Comparison of ENCODE assay signal across 17 cellular contexts in the genomic region with DNA sequence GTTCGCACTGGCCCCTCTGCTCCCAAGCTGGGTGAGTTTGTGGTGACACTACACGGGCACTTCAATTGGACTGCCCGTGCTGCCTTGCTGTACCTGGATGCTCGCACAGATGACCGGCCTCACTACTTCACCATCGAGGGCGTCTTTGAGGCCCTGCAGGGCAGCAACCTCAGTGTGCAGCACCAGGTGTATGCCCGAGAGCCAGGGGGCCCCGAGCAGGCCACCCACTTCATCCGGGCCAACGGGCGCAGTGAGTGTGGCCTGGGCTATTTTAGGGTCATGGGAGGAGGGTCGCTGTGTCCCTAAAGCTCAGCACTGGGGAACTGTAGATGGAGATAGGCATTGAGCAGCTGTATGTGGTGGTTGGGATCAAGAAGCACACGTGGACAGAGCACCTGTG. TPM values are rescaled to one million over a fixed set of nuclear protein-coding genes. Genes with fewer than 3 reads are reported as not detected.
DNase-seq lines count a peak whose midpoint lies in the region; ATAC-seq and TF ChIP-seq lines count a peak whose summit lies in the region.
"Had no signal": no experiment of that assay in that cellular context is flagged by ENCODE, and none has a peak within 500 bp of the region (broad histone marks: within the 10 kb centered on the region; RNA-seq: fewer than 3 reads in every experiment).

No MANE protein-coding gene starts in this region.

- POLR2A ChIA-PET in BJ (lab: Charles Lee): no interaction called here

- TF ChIP-seq CTCF in BJ (IDR thresholded peaks at IDR 0.05; ENCODE audit: insufficient read depth, low read depth, low read length): no peak
- no peak for TF ChIP-seq CTCF in glutamatergic neuron (IDR thresholded peaks at IDR 0.05; ENCODE audit: partially characterized antibody, unreplicated experiment)
- no peak for TF ChIP-seq CTCF in foreskin keratinocyte (conservative IDR thresholded peaks at IDR 0.05)

- H3K4me1 ChIP-seq in skeletal muscle satellite cell (ENCODE audit: control insufficient read depth, insufficient read depth, low read length): peaks cover 47% of the 10 kb centered on the region
- peaks cover 6% of the 10 kb centered on the region; the same call in 1 of the 2 replicates for H3K4me1 ChIP-seq in SJCRH30
- H3K4me1 ChIP-seq in foreskin keratinocyte: peaks cover 17% of the 10 kb centered on the region

- H3K9ac ChIP-seq in skeletal muscle satellite cell (ENCODE audit: low read depth, low read length): peak overlapping the region; percentile 20

- peak overlapping the region; percentile 97 for H3K4me2 ChIP-seq in skeletal muscle satellite cell (ENCODE audit: low read length)

- no peak for ATAC-seq in activated T-helper 17 cell treated with anti-CD3 and anti-CD28 coated beads, Interleukin-2, amount 50 U/mL, for 72 hours (replicated peaks)
- ATAC-seq in foreskin keratinocyte (no peak), GM21529 (IDR thresholded peaks at IDR 0.05; ENCODE audit: unreplicated experiment) (no peak)

- DNase-seq in BJ (ENCODE audit: low read depth): no peak
- no peak for DNase-seq in glutamatergic neuron
- no peak for DNase-seq in LoVo (ENCODE audit: low spot score)
- no peak for DNase-seq in SJCRH30
- no peak for DNase-seq in foreskin keratinocyte
- DNase-seq: activated gamma-delta T cell treated with Interleukin-2 at 50 U/mL for 16 hours; DMS53; NCI-H1092 treated with DMSO at 0.1 percent for 48 hours; NK-92 treated with Interleukin-12 subunit alpha and Interleukin-12 subunit beta, amount 100 ng/mL, for 24 hours; stimulated activated naive CD4-positive, alpha-beta T cell had no signal

- peaks cover 18% of the 10 kb centered on the region for H3K36me3 Mint-ChIP-seq in activated T-helper 17 cell treated with anti-CD3 and anti-CD28 coated beads, Interleukin-2, amount 50 U/mL, for 72 hours (ENCODE audit: low read depth)
- H3K36me3 Mint-ChIP-seq in glutamatergic neuron (ENCODE audit: unreplicated experiment): peaks cover 9% of the 10 kb centered on the region
- H3K36me3 Mint-ChIP-seq: brain had no signal

- CTCF ChIA-PET in BJ (lab: Yijun Ruan, JAX): interaction anchor here (0.6 to 2.8 kb wide), 8 partner anchors 20 to 397 kb away, joined by 3 to 20 read pairs (median 4); partner anchors contain the start of genes HINT2 and SPAG8

- H3K9me3 ChIP-seq in skeletal muscle satellite cell (replicated peaks; ENCODE audit: low read length): no peaks in the 10 kb centered on the region
- H3K9me3 ChIP-seq in SJCRH30 (replicated peaks): no peaks in the 10 kb centered on the region
- H3K9me3 ChIP-seq: SJSA1 had no signal

- no peaks in the 10 kb centered on the region for H3K27me3 ChIP-seq in BJ (ENCODE audit: control insufficient read depth, insufficient read depth, low read length)
- peaks cover 3% of the 10 kb centered on the region for H3K27me3 ChIP-seq in skeletal muscle satellite cell (ENCODE audit: control insufficient read depth, insufficient read depth, low read length)
- H3K27me3 ChIP-seq in SJCRH30: no peaks in the 10 kb centered on the region
- no peaks in the 10 kb centered on the region for H3K27me3 ChIP-seq in foreskin keratinocyte
- H3K27me3 ChIP-seq: SJSA1 had no signal

- H3K36me3 ChIP-seq in BJ (ENCODE audit: control insufficient read depth, insufficient read depth, low read length): no peaks in the 10 kb centered on the region; the same call in 1 of the 2 replicates
- no peaks in the 10 kb centered on the region for H3K36me3 ChIP-seq in skeletal muscle satellite cell (ENCODE audit: insufficient read depth, low read length)
- H3K36me3 ChIP-seq in SJCRH30: no peaks in the 10 kb centered on the region
- H3K36me3 ChIP-seq: SJSA1 had no signal

- H3K4me1 Mint-ChIP-seq in activated T-helper 17 cell treated with anti-CD3 and anti-CD28 coated beads, Interleukin-2, amount 50 U/mL, for 72 hours: peaks cover 13% of the 10 kb centered on the region
- H3K4me1 Mint-ChIP-seq in glutamatergic neuron (ENCODE audit: low read depth, unreplicated experiment): peaks cover 43% of the 10 kb centered on the region

- no peaks in the 10 kb centered on the region for H3K27me3 Mint-ChIP-seq in activated T-helper 17 cell treated with anti-CD3 and anti-CD28 coated beads, Interleukin-2, amount 50 U/mL, for 72 hours
- H3K27me3 Mint-ChIP-seq in glutamatergic neuron (ENCODE audit: unreplicated experiment): peaks cover 29% of the 10 kb centered on the region
- H3K27me3 Mint-ChIP-seq: brain had no signal

- H3K27ac ChIP-seq in SJCRH30: no peak overlapping the region
- no peak overlapping the region for H3K27ac ChIP-seq in foreskin keratinocyte
- H3K27ac ChIP-seq: SJSA1 had no signal

- H3K9me3 Mint-ChIP-seq in activated T-helper 17 cell treated with anti-CD3 and anti-CD28 coated beads, Interleukin-2, amount 50 U/mL, for 72 hours: no peaks in the 10 kb centered on the region
- H3K9me3 Mint-ChIP-seq in glutamatergic neuron (ENCODE audit: unreplicated experiment): peaks cover 31% of the 10 kb centered on the region
- H3K9me3 Mint-ChIP-seq: brain had no signal

- H3K27ac Mint-ChIP-seq in activated T-helper 17 cell treated with anti-CD3 and anti-CD28 coated beads, Interleukin-2, amount 50 U/mL, for 72 hours: peak overlapping the region; percentile 15
- peak overlapping the region; percentile 97 for H3K27ac Mint-ChIP-seq in glutamatergic neuron (ENCODE audit: unreplicated experiment)

- no peak overlapping the region for H3K4me3 Mint-ChIP-seq in activated T-helper 17 cell treated with anti-CD3 and anti-CD28 coated beads, Interleukin-2, amount 50 U/mL, for 72 hours
- peak overlapping the region; percentile 92 for H3K4me3 Mint-ChIP-seq in glutamatergic neuron (ENCODE audit: unreplicated experiment)

- peak overlapping the region; percentile 61 for H3K4me3 ChIP-seq in BJ (ENCODE audit: low read depth, low read length)
- peak overlapping the region; percentile 44 for H3K4me3 ChIP-seq in skeletal muscle satellite cell (ENCODE audit: low read length)
- H3K4me3 ChIP-seq in SJCRH30: no peak overlapping the region
- H3K4me3 ChIP-seq: SJSA1 had no signal

RNA-seq across cellular contexts. Expression of gene NPR2, which starts 1.4 kb away (rescaled TPM):
- polyA plus RNA-seq in BJ (2011; rRNA removed): 30.1 and 33.4 TPM in 2 replicates
- polyA minus RNA-seq in BJ (2011; rRNA and poly(A)+ RNA removed): 31.7 and 38.1 TPM in 2 replicates
- 10 to 100 TPM; 11.1 to 11.6 TPM for total RNA-seq in activated T-helper 17 cell treated with anti-CD3 and anti-CD28 coated beads, Interleukin-2, amount 50 U/mL, for 72 hours
- total RNA-seq in glutamatergic neuron (ENCODE audit: unreplicated experiment): 357 TPM
- 8.1 and 12.7 TPM in 2 replicates for total RNA-seq in skeletal muscle satellite cell (2012; rRNA removed)
- total RNA-seq in SJCRH30 (2014; rRNA removed; shearing (Covaris generic)): 0.24 and 0.41 TPM in 2 replicates
- total RNA-seq in foreskin keratinocyte: 6.7 and 10.7 TPM in 2 replicates
- 6.7 and 12.5 TPM in 2 replicates for polyA plus RNA-seq in foreskin keratinocyte

RNA-seq across cellular contexts. Expression of gene SPAG8, which starts 19.2 kb away (rescaled TPM):
- polyA plus RNA-seq in BJ (2011; rRNA removed): 0.50 and 0.85 TPM in 2 replicates
- 0.31 and 0.62 TPM in 2 replicates for polyA minus RNA-seq in BJ (2011; rRNA and poly(A)+ RNA removed)
- total RNA-seq in activated T-helper 17 cell treated with anti-CD3 and anti-CD28 coated beads, Interleukin-2, amount 50 U/mL, for 72 hours: under 1 TPM; 0.43 to 0.58 TPM
- total RNA-seq in glutamatergic neuron (ENCODE audit: unreplicated experiment): not detected
- 0.25 and 0.87 TPM in 2 replicates for total RNA-seq in skeletal muscle satellite cell (2012; rRNA removed)
- total RNA-seq in SJCRH30 (2014; rRNA removed; shearing (Covaris generic)): 0.20 and 0.63 TPM in 2 replicates
- 0.35 and 0.58 TPM in 2 replicates for total RNA-seq in foreskin keratinocyte
- 0.36 and 0.50 TPM in 2 replicates for polyA plus RNA-seq in foreskin keratinocyte

RNA-seq across cellular contexts. Expression of gene HINT2, which starts 22.0 kb away (rescaled TPM):
- 20.9 and 30.0 TPM in 2 replicates for polyA plus RNA-seq in BJ (2011; rRNA removed)
- 3.6 and 3.9 TPM in 2 replicates for polyA minus RNA-seq in BJ (2011; rRNA and poly(A)+ RNA removed)
- total RNA-seq in activated T-helper 17 cell treated with anti-CD3 and anti-CD28 coated beads, Interleukin-2, amount 50 U/mL, for 72 hours: 10 to 100 TPM; 27.7 to 38.0 TPM
- 48.1 TPM for total RNA-seq in glutamatergic neuron (ENCODE audit: unreplicated experiment)
- total RNA-seq in skeletal muscle satellite cell (2012; rRNA removed): 13.4 and 17.7 TPM in 2 replicates
- 21.3 and 28.2 TPM in 2 replicates for total RNA-seq in SJCRH30 (2014; rRNA removed; shearing (Covaris generic))
- 46.3 and 47.9 TPM in 2 replicates for total RNA-seq in foreskin keratinocyte
- polyA plus RNA-seq in foreskin keratinocyte: 66.8 and 71.2 TPM in 2 replicates

RNA-seq across cellular contexts. Expression of gene FAM221B, which starts 35.7 kb away (rescaled TPM):
- polyA plus RNA-seq in BJ (2011; rRNA removed): not detected in 2 replicates
- not detected in 2 replicates for polyA minus RNA-seq in BJ (2011; rRNA and poly(A)+ RNA removed)
- total RNA-seq in activated T-helper 17 cell treated with anti-CD3 and anti-CD28 coated beads, Interleukin-2, amount 50 U/mL, for 72 hours: not detected
- total RNA-seq in glutamatergic neuron (ENCODE audit: unreplicated experiment): not detected
- total RNA-seq in skeletal muscle satellite cell (2012; rRNA removed): not detected in 2 replicates
- not detected in 2 replicates for total RNA-seq in SJCRH30 (2014; rRNA removed; shearing (Covaris generic))
- total RNA-seq in foreskin keratinocyte: not detected in 2 replicates
- not detected in 2 replicates for polyA plus RNA-seq in foreskin keratinocyte
- total RNA-seq: myocyte, SJSA1 had no signal
- polyA plus RNA-seq: keratinocyte had no signal

RNA-seq across cellular contexts. Expression of gene TMEM8B, which starts 36.2 kb away (rescaled TPM):
- 3.4 and 5.6 TPM in 2 replicates for polyA plus RNA-seq in BJ (2011; rRNA removed)
- 3.4 and 3.6 TPM in 2 replicates for polyA minus RNA-seq in BJ (2011; rRNA and poly(A)+ RNA removed)
- total RNA-seq in activated T-helper 17 cell treated with anti-CD3 and anti-CD28 coated beads, Interleukin-2, amount 50 U/mL, for 72 hours: 1 to 10 TPM; 2.4 to 6.8 TPM
- total RNA-seq in glutamatergic neuron (ENCODE audit: unreplicated experiment): 44.4 TPM
- 1.1 and 1.3 TPM in 2 replicates for total RNA-seq in skeletal muscle satellite cell (2012; rRNA removed)
- total RNA-seq in SJCRH30 (2014; rRNA removed; shearing (Covaris generic)): 1.7 and 2.1 TPM in 2 replicates
- 1.6 and 2.4 TPM in 2 replicates for total RNA-seq in foreskin keratinocyte
- polyA plus RNA-seq in foreskin keratinocyte: 2.7 and 3.4 TPM in 2 replicates

Comparison
In these comparisons a context has a peak if more than half of its experiments do, and no peak if none do; other contexts are left out.
1. RNA of gene NPR2, which starts 1.4 kb away (total RNA-seq): 357 TPM in glutamatergic neuron (single experiment); 11.1 to 11.6 TPM in activated T-helper 17 cell treated with anti-CD3 and anti-CD28 coated beads, Interleukin-2, amount 50 U/mL, for 72 hours, 6.7 to 10.7 TPM in foreskin keratinocyte and 0.24 to 0.41 TPM in SJCRH30; every median in the first group is over 10 times any median in the second.